ENCODE assay signal across 21 cellular contexts in genomic region chr3:115932807-115933206, GRCh38.
DNase-seq lines count a peak whose midpoint lies in the region; ATAC-seq and TF ChIP-seq lines count a peak whose summit lies in the region.
"Had no signal": no experiment of that assay in that cellular context is flagged by ENCODE, and none has a peak within 500 bp of the region (broad histone marks: within the 10 kb centered on the region; RNA-seq: fewer than 3 reads in every experiment).

No MANE protein-coding gene starts in this region.

- H3K27me3 Mint-ChIP-seq in activated T-cell treated with anti-CD3 and anti-CD28 coated beads, Interleukin-2, amount 50 U/mL, for 24 hours: peaks cover 16% of the 10 kb centered on the region

- no peak overlapping the region for H3K4me3 ChIP-seq in GM12865 (ENCODE audit: low read depth, low read length)
- H3K4me3 ChIP-seq: prostate gland, SK-N-MC, upper lobe of right lung had no signal

- H3K9me3 Mint-ChIP-seq in activated T-cell treated with anti-CD3 and anti-CD28 coated beads, Interleukin-2, amount 50 U/mL, for 24 hours: peaks cover 2% of the 10 kb centered on the region
- H3K9me3 Mint-ChIP-seq: activated T-helper 1 cell treated with anti-CD3 and anti-CD28 coated beads, Interleukin-12 subunit alpha, Interleukin-12 subunit beta, Interleukin-2, Interleukin-4 antibody, amounts not matched to agents 30 ng/mL and 10 ng/mL and 1 ng/mL, durations not matched to agents 14 hours and 24 hours and 36 hours had no signal

- TF ChIP-seq CTCF in GM12865 (IDR thresholded peaks at IDR 0.05; ENCODE audit: insufficient read depth, low read depth, low read length, missing control alignments): no peak

- DNase-seq in GM12865 (ENCODE audit: low read depth): peak; percentile 5
- peak; percentile 24 to 51 for DNase-seq in NOMO-1 (lab: John Stamatoyannopoulos, UW; ENCODE audit: unreplicated experiment in 2 of 2)
- DNase-seq in retina: no peak
- DNase-seq in HPDE6-E6E7 (ENCODE audit: extremely low spot score): no peak
- DNase-seq in activated T-cell treated with anti-CD3 and anti-CD28 coated beads, Interleukin-2, amount 50 U/mL, for 24 hours: no peak
- DNase-seq: Calu3; effector memory CD8-positive, alpha-beta T cell; midbrain; NCI-H1436 treated with DMSO at 0.1 percent for 48 hours; NCI-H774; stimulated activated naive CD8-positive, alpha-beta T cell treated with anti-CD3 and anti-CD28 coated beads, Interleukin-15, amount 100 ng/mL, for 72 hours; upper lobe of right lung had no signal

- no peak overlapping the region for H3K4me3 Mint-ChIP-seq in activated T-cell treated with anti-CD3 and anti-CD28 coated beads, Interleukin-2, amount 50 U/mL, for 24 hours
- H3K4me3 Mint-ChIP-seq: activated naive CD8-positive, alpha-beta T cell; activated T-helper 1 cell treated with anti-CD3 and anti-CD28 coated beads, Interleukin-12 subunit alpha, Interleukin-12 subunit beta, Interleukin-2, Interleukin-4 antibody, amounts not matched to agents 30 ng/mL and 10 ng/mL and 1 ng/mL, durations not matched to agents 14 hours and 24 hours and 36 hours; effector memory CD8-positive, alpha-beta T cell; stimulated activated naive CD8-positive, alpha-beta T cell treated with anti-CD3 and anti-CD28 coated beads, Interleukin-15, amount 100 ng/mL, for 72 hours had no signal

- ATAC-seq in GM21367 (IDR thresholded peaks at IDR 0.05; ENCODE audit: unreplicated experiment) (peak; percentile 64), HG02884 (IDR thresholded peaks at IDR 0.05; ENCODE audit: unreplicated experiment) (peak; percentile 56), HG03108 (IDR thresholded peaks at IDR 0.05; ENCODE audit: unreplicated experiment) (no peak)
- ATAC-seq: activated CD4-positive, CD25-positive, alpha-beta regulatory T cell treated with anti-CD3 and anti-CD28 coated beads, Interleukin-2, amount 50 U/mL, for 24 hours; effector memory CD8-positive, alpha-beta T cell; Panc1; stimulated activated naive CD8-positive, alpha-beta T cell treated with anti-CD3 and anti-CD28 coated beads, Interleukin-15, amount 100 ng/mL, for 72 hours; upper lobe of right lung had no signal

- no peak overlapping the region for H3K27ac Mint-ChIP-seq in activated T-cell treated with anti-CD3 and anti-CD28 coated beads, Interleukin-2, amount 50 U/mL, for 24 hours
- H3K27ac Mint-ChIP-seq: activated naive CD8-positive, alpha-beta T cell; activated T-helper 1 cell treated with anti-CD3 and anti-CD28 coated beads, Interleukin-12 subunit alpha, Interleukin-12 subunit beta, Interleukin-2, Interleukin-4 antibody, amounts not matched to agents 30 ng/mL and 10 ng/mL and 1 ng/mL, durations not matched to agents 14 hours and 24 hours and 36 hours; effector memory CD8-positive, alpha-beta T cell; stimulated activated naive CD8-positive, alpha-beta T cell treated with anti-CD3 and anti-CD28 coated beads, Interleukin-15, amount 100 ng/mL, for 72 hours had no signal

- no peaks in the 10 kb centered on the region for H3K36me3 Mint-ChIP-seq in activated T-cell treated with anti-CD3 and anti-CD28 coated beads, Interleukin-2, amount 50 U/mL, for 24 hours (ENCODE audit: low read depth)
- H3K36me3 Mint-ChIP-seq: activated naive CD8-positive, alpha-beta T cell had no signal

- no peaks in the 10 kb centered on the region for H3K4me1 Mint-ChIP-seq in activated T-cell treated with anti-CD3 and anti-CD28 coated beads, Interleukin-2, amount 50 U/mL, for 24 hours (ENCODE audit: low read depth)
- H3K4me1 Mint-ChIP-seq: stimulated activated naive CD8-positive, alpha-beta T cell treated with anti-CD3 and anti-CD28 coated beads, Interleukin-15, amount 100 ng/mL, for 72 hours had no signal

Comparison
In these comparisons a context has a peak if more than half of its experiments do, and no peak if none do; other contexts are left out.
1. DNase-seq: peak in GM12865 (single experiment) and NOMO-1 (2 of 2); none in retina (single experiment), HPDE6-E6E7 (single experiment) and activated T-cell treated with anti-CD3 and anti-CD28 coated beads, Interleukin-2, amount 50 U/mL, for 24 hours (single experiment).